Comparison of ENCODE assay signal across 2 cellular contexts in the genomic region with DNA sequence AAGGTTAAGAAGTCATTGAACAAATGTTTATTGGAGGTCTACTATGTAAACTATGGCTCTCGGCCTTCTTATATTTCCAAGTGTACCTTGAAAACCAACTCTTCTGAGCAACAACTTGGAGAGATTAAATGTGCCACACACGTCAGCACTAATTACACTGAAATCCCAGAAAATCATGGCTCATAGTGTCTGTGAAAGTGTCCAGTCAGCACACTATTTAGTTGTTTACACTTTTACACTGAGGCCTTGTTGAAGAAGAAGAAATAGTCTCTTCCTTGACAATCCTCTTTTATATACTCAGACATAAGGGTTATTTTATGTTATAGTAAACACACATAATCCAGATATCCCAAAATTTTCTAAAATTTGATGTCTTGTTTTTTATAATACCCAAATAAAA.
TF ChIP-seq lines count a peak whose summit lies in the region.

No MANE protein-coding gene starts in this region.

TF ChIP-seq in HepG2, 621 proteins besides CTCF, POLR2A, EP300 and RAD21:
- TF ChIP-seq ZNF772 (CRISPR knock-in tag; IDR thresholded peaks at IDR 0.05) (no peak), RORA (CRISPR knock-in tag; IDR thresholded peaks at IDR 0.05) (no peak), MAFK (conservative IDR thresholded peaks at IDR 0.05 in 1 of 2, IDR thresholded peaks at IDR 0.05 in 1 of 2; ENCODE audit: low read length in 2 of 2) (peak in 1 of 2 experiments; percentile 81; a peak in 3 of 4 replicates), MAFF (IDR thresholded peaks at IDR 0.05; ENCODE audit: low read depth, low read length) (peak; percentile 76), ZNF468 (CRISPR knock-in tag; IDR thresholded peaks at IDR 0.05) (no peak), ZEB1 (IDR thresholded peaks at IDR 0.05; ENCODE audit: insufficient replicate concordance, low read depth) (no peak), SIX4 (CRISPR knock-in tag; IDR thresholded peaks at IDR 0.05) (no peak), FOXP4 (CRISPR knock-in tag; IDR thresholded peaks at IDR 0.05) (no peak), ZNF225 (CRISPR knock-in tag; IDR thresholded peaks at IDR 0.05) (no peak), ZNF460 (CRISPR knock-in tag; IDR thresholded peaks at IDR 0.05; ENCODE audit: borderline replicate concordance) (no peak), ZHX1 (CRISPR knock-in tag; IDR thresholded peaks at IDR 0.05; ENCODE audit: low read depth) (no peak)
- TF ChIP-seq, protein P1, sequence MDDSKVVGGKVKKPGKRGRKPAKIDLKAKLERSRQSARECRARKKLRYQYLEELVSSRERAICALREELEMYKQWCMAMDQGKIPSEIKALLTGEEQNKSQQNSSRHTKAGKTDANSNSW (CRISPR knock-in tag; IDR thresholded peaks at IDR 0.05; ENCODE audit: borderline replicate concordance), result no peak
- TF ChIP-seq, protein P2, sequence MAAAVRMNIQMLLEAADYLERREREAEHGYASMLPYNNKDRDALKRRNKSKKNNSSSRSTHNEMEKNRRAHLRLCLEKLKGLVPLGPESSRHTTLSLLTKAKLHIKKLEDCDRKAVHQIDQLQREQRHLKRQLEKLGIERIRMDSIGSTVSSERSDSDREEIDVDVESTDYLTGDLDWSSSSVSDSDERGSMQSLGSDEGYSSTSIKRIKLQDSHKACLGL (CRISPR knock-in tag; IDR thresholded peaks at IDR 0.05), result no peak
TF ChIP-seq in HepG2: peak in this region for 2.

TF ChIP-seq in IMR-90, 13 proteins besides CTCF, POLR2A, EP300 and RAD21:
- TF ChIP-seq MAFK (IDR thresholded peaks at IDR 0.05; ENCODE audit: low read depth, low read length) (peak; percentile 39; the same call in 1 of the 2 replicates), MAZ (IDR thresholded peaks at IDR 0.05; ENCODE audit: borderline replicate concordance, low read depth, low read length) (no peak)
